ENCODE assay signal across 8 cellular contexts in the genomic region with DNA sequence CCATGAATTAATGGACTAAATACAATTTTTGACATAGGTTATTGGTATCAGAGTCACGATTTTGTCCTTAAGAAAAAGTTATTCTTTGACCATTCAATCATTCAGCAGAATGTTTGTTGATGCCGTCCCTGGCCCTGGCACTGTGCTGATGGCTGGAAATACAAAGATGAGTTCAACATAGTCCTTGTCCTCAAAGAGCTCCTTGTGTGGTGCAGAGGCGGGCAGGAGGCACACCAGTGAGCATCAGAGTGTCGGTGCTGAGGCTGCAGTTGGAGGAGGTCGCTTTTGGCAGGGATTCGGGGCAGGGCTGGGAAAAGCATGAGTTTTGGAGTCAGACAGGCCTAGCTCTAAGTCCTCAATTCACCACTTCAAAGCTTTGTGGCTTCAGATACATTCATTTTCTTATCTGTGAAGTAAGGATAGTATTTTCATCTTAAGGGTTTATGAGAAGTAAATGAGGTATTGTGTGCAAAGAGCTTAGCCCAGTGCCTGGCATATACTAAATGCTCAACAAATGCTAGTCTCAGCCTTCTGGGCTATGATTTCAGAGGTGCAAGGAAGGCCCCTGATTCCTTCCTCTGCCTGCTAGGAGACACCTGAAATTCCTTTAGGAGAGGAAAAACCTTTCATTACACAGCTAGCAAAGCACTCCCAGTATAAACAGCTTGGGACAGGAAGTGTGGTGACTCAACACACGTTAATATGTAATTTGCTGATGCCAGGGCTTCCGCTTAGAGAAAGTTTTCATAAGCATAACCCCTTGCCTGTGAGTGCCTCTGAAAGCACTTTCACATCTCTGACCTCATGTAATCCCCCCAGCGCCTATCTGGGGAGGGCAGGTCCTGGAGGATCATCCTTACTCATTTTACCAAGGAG.
DNase-seq lines count a peak whose midpoint lies in the region; ATAC-seq lines count a peak whose summit lies in the region.
"Had no signal": no experiment of that assay in that cellular context is flagged by ENCODE, and none has a peak within 500 bp of the region (broad histone marks: within the 10 kb centered on the region; RNA-seq: fewer than 3 reads in every experiment).

No MANE protein-coding gene starts in this region.

- intact Hi-C loops in naive thymus-derived CD4-positive, alpha-beta T cell (cut with micrococcal nuclease): no loop called here

- H3K9me3 Mint-ChIP-seq in naive thymus-derived CD4-positive, alpha-beta T cell: no peaks in the 10 kb centered on the region
- H3K9me3 Mint-ChIP-seq: activated B cell treated with CpG ODN at 0.5 μM for 24 hours had no signal

- H3K36me3 ChIP-seq in HUES48 (ENCODE audit: control insufficient read depth, insufficient read depth, low read length): no peaks in the 10 kb centered on the region
- no peaks in the 10 kb centered on the region for H3K36me3 ChIP-seq in naive thymus-derived CD4-positive, alpha-beta T cell (ENCODE audit: control insufficient read depth in 2 of 3, insufficient read depth in 3 of 3, low read length in 3 of 3)

- H3K27me3 Mint-ChIP-seq in naive thymus-derived CD4-positive, alpha-beta T cell: peaks cover 0 to 10% (median 10%) of the 10 kb centered on the region in 5 donors
- H3K27me3 Mint-ChIP-seq: activated B cell treated with CpG ODN at 0.5 μM for 24 hours had no signal

- no peak for DNase-seq in naive thymus-derived CD4-positive, alpha-beta T cell
- DNase-seq in NCI-H1694 treated with DMSO at 0.1 percent for 48 hours (lab: John Stamatoyannopoulos, UW) (no peak), NCI-H1417 treated with DMSO at 0.1 percent for 48 hours (lab: John Stamatoyannopoulos, UW) (no peak)
- DNase-seq: activated B cell treated with CpG ODN at 0.5 μM for 24 hours had no signal

- POLR2A ChIA-PET in naive thymus-derived CD4-positive, alpha-beta T cell (lab: Charles Lee): interaction anchor here (0.6 kb wide), 2 partner anchors 1412 to 1837 kb away, joined by 3 read pairs; a partner anchor contains a TSS

- ATAC-seq in GM19438 (IDR thresholded peaks at IDR 0.05; ENCODE audit: low read depth, unreplicated experiment): peak; percentile 80
- ATAC-seq in naive thymus-derived CD4-positive, alpha-beta T cell: peak; percentile 74
- no peak for ATAC-seq in GM21515 (IDR thresholded peaks at IDR 0.05; ENCODE audit: unreplicated experiment)

- H3K9ac ChIP-seq in HUES48 (ENCODE audit: low read depth, low read length): no peak overlapping the region

- H3K4me3 Mint-ChIP-seq in naive thymus-derived CD4-positive, alpha-beta T cell: no peak overlapping the region
- H3K4me3 Mint-ChIP-seq: activated B cell treated with CpG ODN at 0.5 μM for 24 hours had no signal

- H3K27me3 ChIP-seq in HUES48 (ENCODE audit: control insufficient read depth, insufficient read depth, low read length): 0 out of 2 replicates have a peak, but pooled peaks cover 2% of the 10 kb centered on the region
- no peaks in the 10 kb centered on the region for H3K27me3 ChIP-seq in naive thymus-derived CD4-positive, alpha-beta T cell (ENCODE audit: control insufficient read depth in 2 of 2, insufficient read depth in 2 of 2, low read length in 2 of 2)

- no peaks in the 10 kb centered on the region for H3K36me3 Mint-ChIP-seq in naive thymus-derived CD4-positive, alpha-beta T cell

- H3K4me1 ChIP-seq in HUES48 (ENCODE audit: control insufficient read depth, insufficient read depth, low read length): peaks cover 21% of the 10 kb centered on the region
- H3K4me1 ChIP-seq in naive thymus-derived CD4-positive, alpha-beta T cell (ENCODE audit: control insufficient read depth in 2 of 2, insufficient read depth in 2 of 2, low read length in 2 of 2): no peaks in the 10 kb centered on the region

- H3K9me3 ChIP-seq in HUES48 (ENCODE audit: control insufficient read depth, insufficient read depth, low read length): no peaks in the 10 kb centered on the region
- H3K9me3 ChIP-seq in naive thymus-derived CD4-positive, alpha-beta T cell (ENCODE audit: control insufficient read depth in 2 of 3, low read length in 3 of 3): no peaks in the 10 kb centered on the region

- CTCF ChIA-PET in naive thymus-derived CD4-positive, alpha-beta T cell (lab: Charles Lee): no interaction called here

- H3K27ac ChIP-seq in HUES48 (ENCODE audit: low read depth, low read length) (peak overlapping the region; percentile 59), cingulate gyrus (ENCODE audit: low read depth, low read length) (peak overlapping the region; percentile 79)
- H3K27ac ChIP-seq in naive thymus-derived CD4-positive, alpha-beta T cell (ENCODE audit: low read depth, low read length): no peak overlapping the region

- no peak overlapping the region for H3K4me3 ChIP-seq in HUES48 (ENCODE audit: low read depth, low read length)
- H3K4me3 ChIP-seq in naive thymus-derived CD4-positive, alpha-beta T cell (ENCODE audit: low read length): no peak overlapping the region

- no peak overlapping the region for H3K27ac Mint-ChIP-seq in naive thymus-derived CD4-positive, alpha-beta T cell
- H3K27ac Mint-ChIP-seq: activated B cell treated with CpG ODN at 0.5 μM for 24 hours had no signal

- H3K4me1 Mint-ChIP-seq in naive thymus-derived CD4-positive, alpha-beta T cell: peaks cover 0 to 17% (median 0%) of the 10 kb centered on the region in 7 donors
